9 cellular contexts compared by ENCODE assay signal in the genomic region with DNA sequence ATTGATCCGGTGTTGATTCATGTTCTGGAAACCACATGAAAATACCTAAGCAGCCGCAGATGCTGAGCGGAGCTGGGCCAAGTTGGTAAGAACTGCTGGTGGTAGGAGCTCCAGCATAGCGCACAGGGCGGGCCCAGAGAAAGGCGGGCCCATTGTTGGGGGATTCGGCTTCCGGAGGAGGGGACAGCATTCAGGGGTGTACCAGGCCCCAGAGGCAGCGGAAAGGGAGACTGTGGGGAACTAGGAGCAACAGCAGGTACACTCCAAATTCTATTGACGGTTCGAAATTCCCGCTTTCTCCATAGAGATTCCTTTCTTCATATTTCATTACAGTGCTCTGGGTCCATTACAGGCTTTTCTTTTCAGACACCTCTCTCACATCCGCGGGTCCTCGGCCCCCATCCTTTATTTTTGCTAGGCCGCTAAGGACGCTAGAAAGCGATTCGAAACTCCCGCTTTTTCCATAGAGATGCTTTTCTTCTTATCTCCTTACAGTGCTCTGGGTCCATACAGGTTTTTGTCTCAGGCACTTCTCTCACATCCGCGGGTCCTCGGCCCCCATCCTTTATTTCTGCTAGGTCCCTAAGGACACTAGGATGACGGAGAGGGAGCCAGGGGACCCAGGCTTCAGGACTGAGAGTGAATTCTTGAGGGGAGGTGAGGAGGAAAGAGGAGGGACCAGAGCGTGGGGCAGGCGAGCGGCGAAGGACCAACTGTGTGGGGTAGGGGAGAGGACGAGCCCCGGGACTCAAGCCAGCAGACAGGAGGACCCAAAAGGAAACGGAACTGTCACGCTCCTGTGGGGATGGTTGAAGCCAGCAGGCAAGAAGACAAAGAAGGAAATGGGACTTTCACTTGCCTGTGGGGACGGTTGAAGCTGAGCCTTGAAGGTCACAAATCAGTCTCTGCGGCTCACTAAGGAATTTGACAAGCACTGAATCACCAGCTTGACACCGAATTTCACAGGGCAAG. TPM values are rescaled to one million over a fixed set of nuclear protein-coding genes. Genes with fewer than 3 reads are reported as not detected.
DNase-seq lines count a peak whose midpoint lies in the region; ATAC-seq, FAIRE-seq and TF ChIP-seq lines count a peak whose summit lies in the region.
"Had no signal": no experiment of that assay in that cellular context is flagged by ENCODE, and none has a peak within 500 bp of the region (broad histone marks: within the 10 kb centered on the region; RNA-seq: fewer than 3 reads in every experiment).

A gene with protein sequence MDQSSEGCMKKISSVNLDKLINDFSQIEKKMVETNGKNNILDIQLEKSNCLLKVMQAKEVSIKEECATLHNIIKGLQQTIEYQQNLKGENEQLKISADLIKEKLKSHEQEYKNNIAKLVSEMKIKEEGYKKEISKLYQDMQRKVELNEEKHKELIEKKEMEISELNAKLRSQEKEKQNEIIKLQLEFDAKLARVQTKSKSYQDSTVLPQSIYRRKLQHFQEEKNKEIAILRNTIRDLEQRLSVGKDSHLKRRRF (plus strand): TSS at position 189 of the 972 bp plus-strand sequence. CDS start 2,304 bp downstream, outside the sequence.

- peak within 1 kb of the TSS; percentile 61 for H3K27ac ChIP-seq in GM12878 (ENCODE audit: control insufficient read depth, insufficient read depth)
- H3K27ac ChIP-seq: SJSA1 had no signal

- H3K36me3 ChIP-seq in GM12878 (ENCODE audit: control insufficient read depth in 2 of 2, insufficient read depth in 2 of 2, low read length in 1 of 2): no peaks in the 10 kb centered on the region; a peak in 1 of 4 replicates
- H3K36me3 ChIP-seq: SJSA1 had no signal

- H3K9ac ChIP-seq in GM12878 (ENCODE audit: control insufficient read depth, insufficient read depth, low read length): peak within 1 kb of the TSS; percentile 66

- peak; percentile 87 for ATAC-seq in HG02981 (IDR thresholded peaks at IDR 0.05; ENCODE audit: unreplicated experiment)
- peak; percentile 45; the same call in 2 of the 3 replicates for ATAC-seq in GM12878

- no peak for TF ChIP-seq EP300 in GM12878 (IDR thresholded peaks at IDR 0.05; ENCODE audit: borderline replicate concordance in 1 of 2, control insufficient read depth in 1 of 2, low read depth in 2 of 2, low read length in 2 of 2)

- POLR2A ChIA-PET in GM12878 (lab: Charles Lee): no interaction called here

- peak; percentile 69 for TF ChIP-seq POLR2A in GM12878 (IDR thresholded peaks at IDR 0.05; ENCODE audit: low read depth, low read length)

- peak within 1 kb of the TSS; percentile 84 for H3K4me3 ChIP-seq in GM12878
- H3K4me3 ChIP-seq: SJSA1 had no signal

- SMC1A ChIA-PET in GM12878 (lab: Charles Lee; ENCODE audit: uncharacterized antibody, unreplicated experiment): interaction anchor here (1.0 kb wide), 1 partner anchor 10 kb away, joined by 3 read pairs; no protein-coding TSS in a partner anchor

- H3K4me2 ChIP-seq in GM12878 (ENCODE audit: control insufficient read depth, insufficient read depth): peak within 1 kb of the TSS; percentile 61

- intact Hi-C loops in GM12878 (cut with micrococcal nuclease; ENCODE audit: unreplicated experiment): no loop called here

- H3K27me3 ChIP-seq in GM12878 (replicated peaks in 1 of 2; ENCODE audit: control insufficient read depth in 2 of 2, insufficient read depth in 2 of 2, low read length in 1 of 2): no peaks in the 10 kb centered on the region
- H3K27me3 ChIP-seq: SJSA1 had no signal

- H3K79me2 ChIP-seq in GM12878 (ENCODE audit: control insufficient read depth, insufficient read depth, low read length): no peaks in the 10 kb centered on the region

- in situ Hi-C loops in GM12878 (cut with MboI): no loop called here

- CTCF ChIA-PET in GM12878 (lab: Yijun Ruan, JAX): interaction anchor here (1.6 to 2.6 kb wide), 3 partner anchors 10 to 334 kb away, joined by 6 to 7 read pairs (median 7); a partner anchor contains a TSS

- BruUV-seq in GM12878 (replicated peaks; lab: Mats Ljungman, UMichigan): no TSS peak

- FAIRE-seq in GM18507 (lab: Jason Lieb, UNC) (peak; percentile 63), GM12878 (lab: Jason Lieb, UNC) (peak; percentile 78)

- no peak for TF ChIP-seq CTCF in GM12878 (IDR thresholded peaks at IDR 0.05 in 2 of 3, conservative IDR thresholded peaks at IDR 0.05 in 1 of 3; ENCODE audit: control insufficient read depth in 2 of 3, extremely low read depth in 1 of 3, insufficient read depth in 1 of 3, low read depth in 3 of 3, low read length in 3 of 3)

- no peaks in the 10 kb centered on the region for H3K9me3 ChIP-seq in GM12878 (replicated peaks; ENCODE audit: control insufficient read depth, insufficient read depth, low read length)
- H3K9me3 ChIP-seq: SJSA1 had no signal

- peak; percentile 14 for DNase-seq in GM18507 (ENCODE audit: extremely low spot score, insufficient read length, low read depth)
- peak in 4 of 5 experiments; percentile 17 to 76 (median 38) for DNase-seq in T-helper 2 cell
- no peak for DNase-seq in GM12878 (ENCODE audit: low read depth, low spot score)
- DNase-seq in kidney tubule cell (ENCODE audit: low spot score): peak; percentile 71
- peak; percentile 28 for DNase-seq in stimulated activated CD8-positive, alpha-beta memory T cell treated with anti-CD3 and anti-CD28 coated beads, Interleukin-12 subunit alpha, Interleukin-12 subunit beta, amount 100 ng/mL, for 4 hours (ENCODE audit: low read depth)
- no peak for DNase-seq in NCI-H1436 (lab: John Stamatoyannopoulos, UW)
- no peak for DNase-seq in NCI-H2171 (lab: John Stamatoyannopoulos, UW)

- RAD21 ChIA-PET in GM12878 (lab: Charles Lee; ENCODE audit: unreplicated experiment): interaction anchor here (0.8 to 1.0 kb wide), 2 partner anchors 129 to 133 kb away, joined by 4 read pairs; no protein-coding TSS in a partner anchor

- H2AFZ ChIP-seq in GM12878 (ENCODE audit: control insufficient read depth, low read depth, low read length): peak within 1 kb of the TSS; percentile 57

- no peaks in the 10 kb centered on the region for H4K20me1 ChIP-seq in GM12878 (ENCODE audit: control insufficient read depth, insufficient read depth)

- no peak for TF ChIP-seq RAD21 in GM12878 (IDR thresholded peaks at IDR 0.05; ENCODE audit: insufficient read depth, low read depth, low read length)

- H3K4me1 ChIP-seq in GM12878 (ENCODE audit: control insufficient read depth, insufficient read depth, low read length): no peaks in the 10 kb centered on the region
- H3K4me1 ChIP-seq: SJSA1 had no signal

- WGBS in GM12878 (ENCODE audit: insufficient coverage, insufficient replicate concordance, low lambda C conversion rate, missing lambda C conversion rate): 1% methylated on average over 35 of the region's 35 CpGs

TF ChIP-seq in GM12878, 131 proteins besides CTCF, POLR2A, EP300 and RAD21 (continues in another document):
- TF ChIP-seq ZNF217 (IDR thresholded peaks at IDR 0.05) (no peak), YY1 (IDR thresholded peaks at IDR 0.05; ENCODE audit: low read depth, low read length) (peak; percentile 63), MTA3 (IDR thresholded peaks at IDR 0.05; ENCODE audit: borderline replicate concordance, low read length) (peak; percentile 26; the same call in 1 of the 2 replicates), MEF2A (IDR thresholded peaks at IDR 0.05; ENCODE audit: insufficient read depth, low read depth, low read length) (no peak), KAT2A (conservative IDR thresholded peaks at IDR 0.05; ENCODE audit: control insufficient read depth, low read depth, low read length) (no peak), NR2C2 (IDR thresholded peaks at IDR 0.05; ENCODE audit: borderline replicate concordance, control insufficient read depth, insufficient read length, low read depth) (no peak), CHD1 (IDR thresholded peaks at IDR 0.05; ENCODE audit: low read depth, low read length) (no peak), SREBF1 (IDR thresholded peaks at IDR 0.05; ENCODE audit: low read length) (no peak), BMI1 (IDR thresholded peaks at IDR 0.05; ENCODE audit: borderline replicate concordance) (no peak)
- TF ChIP-seq, protein P1, sequence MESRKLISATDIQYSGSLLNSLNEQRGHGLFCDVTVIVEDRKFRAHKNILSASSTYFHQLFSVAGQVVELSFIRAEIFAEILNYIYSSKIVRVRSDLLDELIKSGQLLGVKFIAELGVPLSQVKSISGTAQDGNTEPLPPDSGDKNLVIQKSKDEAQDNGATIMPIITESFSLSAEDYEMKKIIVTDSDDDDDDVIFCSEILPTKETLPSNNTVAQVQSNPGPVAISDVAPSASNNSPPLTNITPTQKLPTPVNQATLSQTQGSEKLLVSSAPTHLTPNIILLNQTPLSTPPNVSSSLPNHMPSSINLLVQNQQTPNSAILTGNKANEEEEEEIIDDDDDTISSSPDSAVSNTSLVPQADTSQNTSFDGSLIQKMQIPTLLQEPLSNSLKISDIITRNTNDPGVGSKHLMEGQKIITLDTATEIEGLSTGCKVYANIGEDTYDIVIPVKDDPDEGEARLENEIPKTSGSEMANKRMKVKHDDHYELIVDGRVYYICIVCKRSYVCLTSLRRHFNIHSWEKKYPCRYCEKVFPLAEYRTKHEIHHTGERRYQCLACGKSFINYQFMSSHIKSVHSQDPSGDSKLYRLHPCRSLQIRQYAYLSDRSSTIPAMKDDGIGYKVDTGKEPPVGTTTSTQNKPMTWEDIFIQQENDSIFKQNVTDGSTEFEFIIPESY (IDR thresholded peaks at IDR 0.05): no peak

RNA-seq across cellular contexts. Expression of the gene that starts here (rescaled TPM):
- not detected in 2 replicates for total RNA-seq in GM12878 (2013; cell fraction: nucleolus; rRNA removed)
- total RNA-seq in GM12878 (2014; rRNA removed) (7.1 and 8.4 TPM in 2 replicates), GM12878 (2014; rRNA removed; fragmentation: Illumina TruSeq; extraction: Trizol) (12.6 and 12.9 TPM in 2 replicates), GM12878 (2021) (9.8 and 11.6 TPM in 2 replicates)
- polyA plus RNA-seq in GM12878 (2011; ENCODE audit: low read depth): 5.2 TPM
- polyA plus RNA-seq in GM12878 (2011; rRNA removed) (0.12 and 0.36 TPM in 2 replicates), GM12878 (2014; fragmentation: Illumina TruSeq; extraction: Trizol) (14.2 and 18.5 TPM in 2 replicates), GM12878 (2014; fragmentation: Nextera tagmentation; extraction: Ambion mirVana) (10 to 100 TPM; 25.2 to 25.8 TPM), GM12878 (2014; rRNA removed) (6.0 and 8.1 TPM in 2 replicates), GM12878 (2016; fragmentation: Nextera tagmentation; extraction: Ambion mirVana) (10 to 100 TPM; 21.6 to 22.7 TPM)
- polyA plus RNA-seq in GM12878 (2011; cell fraction: cytosol; rRNA removed): 0.02 and 0.04 TPM in 2 replicates
- 0.06 and 0.07 TPM in 2 replicates for polyA plus RNA-seq in GM12878 (2011; cell fraction: nucleus; rRNA removed)
- 14.4 and 15.1 TPM in 2 replicates for polyA plus RNA-seq in GM12878 (2012)
- not detected in 2 replicates for polyA minus RNA-seq in GM12878 (2011; rRNA and poly(A)+ RNA removed)
- not detected in 2 replicates for polyA minus RNA-seq in GM12878 (2011; cell fraction: cytosol; rRNA and poly(A)+ RNA removed)
- 0.12 TPM in 1 of 2 replicates, not detected in the other for polyA minus RNA-seq in GM12878 (2011; cell fraction: nucleus; rRNA and poly(A)+ RNA removed)
- total RNA-seq: SJSA1 had no signal

Comparison
In these comparisons a context has a peak if more than half of its experiments do, and no peak if none do; other contexts are left out.
1. DNase-seq: peak in GM18507 (single experiment), T-helper 2 cell (4 of 5), kidney tubule cell (single experiment) and stimulated activated CD8-positive, alpha-beta memory T cell treated with anti-CD3 and anti-CD28 coated beads, Interleukin-12 subunit alpha, Interleukin-12 subunit beta, amount 100 ng/mL, for 4 hours (single experiment); none in GM12878 (single experiment), NCI-H1436 (single experiment) and NCI-H2171 (single experiment).